In genomic region chr3:149378420-149379388, GRCh38 we compare ENCODE assay signal across 10 cellular contexts. TPM values are rescaled to one million over a fixed set of nuclear protein-coding genes. Genes with fewer than 3 reads are reported as not detected.
DNase-seq lines count a peak whose midpoint lies in the region; ATAC-seq and TF ChIP-seq lines count a peak whose summit lies in the region.
"Had no signal": no experiment of that assay in that cellular context is flagged by ENCODE, and none has a peak within 500 bp of the region (broad histone marks: within the 10 kb centered on the region; RNA-seq: fewer than 3 reads in every experiment).

No MANE protein-coding gene starts in this region.

- H3K9me3 ChIP-seq in PC-3 (ENCODE audit: low read length) (no peaks in the 10 kb centered on the region), breast epithelium (no peaks in the 10 kb centered on the region), lower lobe of right lung (no peaks in the 10 kb centered on the region), suprapubic skin (no peaks in the 10 kb centered on the region)

- H3K4me1 ChIP-seq in PC-3 (ENCODE audit: insufficient read depth, low read length) (peaks cover 60% of the 10 kb centered on the region), breast epithelium (no peaks in the 10 kb centered on the region), lower lobe of right lung (peaks cover 45% of the 10 kb centered on the region), suprapubic skin (peaks cover 40% of the 10 kb centered on the region)

- intact Hi-C loops in PC-3 (cut with micrococcal nuclease), result loop anchor here (5.0 to 10.0 kb wide), 3 partner anchors 101 to 276 kb away; partner anchors contain the start of gene WWTR1
- intact Hi-C loops in breast epithelium (cut with DNase I; ENCODE audit: low total_unique reads), result loop anchor here (10.0 kb wide), 1 partner anchor 96 kb away; the partner anchor contains the start of gene TM4SF4
- intact Hi-C loops in lower lobe of right lung (cut with DNase I), result no loop called here

- TF ChIP-seq CTCF in PC-3 (conservative IDR thresholded peaks at IDR 0.05; ENCODE audit: low read depth, low read length) (no peak), breast epithelium (IDR thresholded peaks at IDR 0.05) (no peak), lower lobe of right lung (IDR thresholded peaks at IDR 0.05) (no peak), suprapubic skin (IDR thresholded peaks at IDR 0.05) (no peak), GM20000 (IDR thresholded peaks at IDR 0.05; ENCODE audit: extremely low read depth, missing control alignments) (no peak)

- no peaks in the 10 kb centered on the region for H3K27me3 ChIP-seq in PC-3 (ENCODE audit: low read length)
- H3K27me3 ChIP-seq in breast epithelium, result no peaks in the 10 kb centered on the region
- H3K27me3 ChIP-seq in lower lobe of right lung (ENCODE audit: low read depth), result no peaks in the 10 kb centered on the region
- H3K27me3 ChIP-seq in suprapubic skin, result no peaks in the 10 kb centered on the region

- CTCF ChIA-PET in PC-3 (lab: Charles Lee), result interaction anchor here (1.0 to 1.4 kb wide), 3 partner anchors 9 to 101 kb away, joined by 3 to 9 read pairs (median 3); no protein-coding TSS in a partner anchor

- ATAC-seq in PC-3 (peak; percentile 10), lower lobe of right lung (peak in 1 of 2 donors; percentile 33), HG02885 (IDR thresholded peaks at IDR 0.05; ENCODE audit: poor library complexity, unreplicated experiment) (no peak)
- ATAC-seq: naive thymus-derived CD8-positive, alpha-beta T cell had no signal

- H3F3A ChIP-seq in PC-3 (ENCODE audit: low read length, unreplicated experiment), result peaks cover 11% of the 10 kb centered on the region

- H2AFZ ChIP-seq in PC-3 (ENCODE audit: low read length), result no peak overlapping the region

- no peaks in the 10 kb centered on the region for H3K9me2 ChIP-seq in PC-3 (replicated peaks; ENCODE audit: low read length)

- H3K79me2 ChIP-seq in PC-3 (ENCODE audit: low read length), result peaks cover 45% of the 10 kb centered on the region

- DNase-seq in PC-3 (peak; percentile 66), breast epithelium (ENCODE audit: low spot score in 2 of 2) (no peak), lower lobe of right lung (no peak), suprapubic skin (ENCODE audit: low spot score in 2 of 2) (no peak), GM20000 (ENCODE audit: low spot score) (no peak), DMS153 treated with DMSO at 0.1 percent for 48 hours (lab: John Stamatoyannopoulos, UW; ENCODE audit: unreplicated experiment) (no peak)
- DNase-seq: naive thymus-derived CD8-positive, alpha-beta T cell; NCI-H82; T-helper 9 cell had no signal

- peak overlapping the region; percentile 86 for H3K4me2 ChIP-seq in PC-3 (ENCODE audit: low read length)

- H4K20me1 ChIP-seq in PC-3 (ENCODE audit: low read length), result peaks cover 33% of the 10 kb centered on the region

- H3K27ac ChIP-seq in PC-3 (ENCODE audit: low read length) (peak overlapping the region; percentile 99), breast epithelium (peak overlapping the region; percentile 85 to 96), lower lobe of right lung (peak overlapping the region; percentile 89), suprapubic skin (peak overlapping the region; percentile 87)

- H3K36me3 ChIP-seq in PC-3 (ENCODE audit: low read depth, low read length) (peaks cover 24% of the 10 kb centered on the region), breast epithelium (no peaks in the 10 kb centered on the region), lower lobe of right lung (peaks cover 16% of the 10 kb centered on the region), suprapubic skin (no peaks in the 10 kb centered on the region)

- no peak for TF ChIP-seq POLR2A in breast epithelium (IDR thresholded peaks at IDR 0.05)
- no peak for TF ChIP-seq POLR2A in suprapubic skin (IDR thresholded peaks at IDR 0.05)

- BruUV-seq in PC-3 (replicated peaks; lab: Mats Ljungman, UMichigan), result no TSS peak

- H3K4me3 ChIP-seq in PC-3 (ENCODE audit: low read length) (peak overlapping the region; percentile 90), breast epithelium (peak overlapping the region in 2 of 3 donors; percentile 59 to 60), lower lobe of right lung (peak overlapping the region; percentile 58), suprapubic skin (peak overlapping the region; percentile 45)

- TF ChIP-seq EP300 in suprapubic skin (IDR thresholded peaks at IDR 0.05), result no peak

- peak overlapping the region; percentile 93 for H3K9ac ChIP-seq in PC-3 (ENCODE audit: low read length)

- WGBS in suprapubic skin, result 80% methylated on average over 10 of the region's 10 CpGs

- POLR2A ChIA-PET in PC-3 (lab: Charles Lee; ENCODE audit: unreplicated experiment), result interaction anchor here (0.5 to 3.6 kb wide), 10 partner anchors 9 to 279 kb away, joined by 3 to 34 read pairs (median 5); partner anchors contain the start of genes TM4SF4 and WWTR1

RNA-seq across cellular contexts. Expression of gene TM4SF1, which starts 1.3 kb away (rescaled TPM):
- total RNA-seq in PC-3 (2014; rRNA removed), result 408 and 535 TPM in 2 replicates
- 100 to 1,000 TPM in 2 of 3 donors, 10 to 100 TPM in 1; 48.5 to 559 (median 290) TPM for total RNA-seq in breast epithelium
- 146 TPM for total RNA-seq in lower lobe of right lung
- 10 to 100 TPM; 80.4 to 96.4 (median 83.6) TPM for total RNA-seq in suprapubic skin
- total RNA-seq: naive thymus-derived CD8-positive, alpha-beta T cell had no signal

RNA-seq across cellular contexts. Expression of gene TM4SF18, which starts 45.3 kb away (rescaled TPM):
- 0.06 and 0.40 TPM in 2 replicates for total RNA-seq in PC-3 (2014; rRNA removed)
- 10 to 100 TPM in 2 of 3 donors, 1 to 10 TPM in 1; 7.2 to 43.8 (median 25.9) TPM for total RNA-seq in breast epithelium
- total RNA-seq in lower lobe of right lung, result 6.5 TPM
- total RNA-seq in suprapubic skin, result 1 to 10 TPM; 1.8 to 7.9 (median 3.4) TPM
- total RNA-seq: naive thymus-derived CD8-positive, alpha-beta T cell had no signal
